ENCODE assay signal across 10 cellular contexts in the genomic region with DNA sequence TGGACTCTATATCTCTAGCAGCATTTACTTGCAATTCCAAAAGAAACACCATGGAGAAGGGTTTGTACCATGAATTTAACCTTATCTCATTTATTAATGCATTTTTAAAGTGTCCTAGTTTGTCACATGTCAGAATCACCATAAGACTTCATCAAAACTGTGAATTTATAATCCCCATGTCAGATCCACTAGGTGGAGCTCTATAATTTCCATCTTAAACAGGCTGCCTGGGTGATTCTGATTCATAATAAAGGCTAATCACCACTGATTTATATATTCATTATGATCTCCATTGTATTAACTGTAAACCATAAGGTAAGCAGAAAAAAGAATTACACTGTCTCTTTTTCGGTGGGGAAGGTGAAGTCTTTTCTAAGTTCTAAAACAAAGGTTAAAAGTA. TPM values are rescaled to one million over a fixed set of nuclear protein-coding genes. Genes with fewer than 3 reads are reported as not detected.
DNase-seq lines count a peak whose midpoint lies in the region; ATAC-seq, FAIRE-seq and TF ChIP-seq lines count a peak whose summit lies in the region.
"Had no signal": no experiment of that assay in that cellular context is flagged by ENCODE, and none has a peak within 500 bp of the region (broad histone marks: within the 10 kb centered on the region; RNA-seq: fewer than 3 reads in every experiment).

No MANE protein-coding gene starts in this region.

- H3K79me2 ChIP-seq in SK-N-SH (ENCODE audit: insufficient read depth), result no peaks in the 10 kb centered on the region
- H3K79me2 ChIP-seq in endothelial cell of umbilical vein (ENCODE audit: control insufficient read depth, insufficient read depth, low read length), result no peaks in the 10 kb centered on the region
- no peaks in the 10 kb centered on the region for H3K79me2 ChIP-seq in smooth muscle cell (ENCODE audit: low read depth)

- CTCF ChIA-PET in SK-N-SH (lab: Yijun Ruan, JAX) (interaction anchor here (1.2 to 2.0 kb wide), 4 partner anchors 10 to 61 kb away, joined by 4 to 5 read pairs (median 5); no protein-coding TSS in a partner anchor), endothelial cell of umbilical vein (lab: Charles Lee) (interaction anchor here (0.7 to 1.4 kb wide), 3 partner anchors 15 to 822 kb away, joined by 3 to 7 read pairs (median 3); no protein-coding TSS in a partner anchor)

- no peak overlapping the region for H3K4me3 ChIP-seq in SK-N-SH (ENCODE audit: low read depth in 2 of 2, low read length in 1 of 2)
- no peak overlapping the region for H3K4me3 ChIP-seq in endothelial cell of umbilical vein (replicated peaks in 1 of 3; ENCODE audit: insufficient read depth in 1 of 3, low read depth in 1 of 3, low read length in 3 of 3)
- H3K4me3 ChIP-seq in smooth muscle cell, result no peak overlapping the region
- no peak overlapping the region for H3K4me3 ChIP-seq in mucosa of descending colon
- H3K4me3 ChIP-seq: lower lobe of right lung had no signal

- H3K9me2 ChIP-seq in SK-N-SH, result no peaks in the 10 kb centered on the region

- TF ChIP-seq EP300 in SK-N-SH (IDR thresholded peaks at IDR 0.05; ENCODE audit: borderline replicate concordance in 1 of 2, low read depth in 1 of 2, low read length in 1 of 2), result no peak

- no peak for ATAC-seq in SK-N-SH treated with all-trans-retinoic acid at 6 μM for 48 hours
- ATAC-seq in HG03565 (IDR thresholded peaks at IDR 0.05; ENCODE audit: unreplicated experiment), result no peak
- no peak for ATAC-seq in mucosa of descending colon
- no peak for ATAC-seq in HG03342 (IDR thresholded peaks at IDR 0.05; ENCODE audit: unreplicated experiment)
- ATAC-seq: lower lobe of right lung had no signal

- no peak for TF ChIP-seq POLR2A in endothelial cell of umbilical vein (IDR thresholded peaks at IDR 0.05; ENCODE audit: low read depth, low read length)

- H3K9ac ChIP-seq in SK-N-SH, result no peak overlapping the region
- H3K9ac ChIP-seq in endothelial cell of umbilical vein (replicated peaks; ENCODE audit: extremely low read depth, insufficient read depth, low read length), result no peak overlapping the region
- H3K9ac ChIP-seq in smooth muscle cell (ENCODE audit: low read depth), result no peak overlapping the region

- no peaks in the 10 kb centered on the region for H3F3A ChIP-seq in SK-N-SH (replicated peaks; ENCODE audit: insufficient read depth)
- H3F3A ChIP-seq in smooth muscle cell (ENCODE audit: low read depth), result no peaks in the 10 kb centered on the region

- FAIRE-seq in endothelial cell of umbilical vein (lab: Jason Lieb, UNC), result peak; percentile 86

- H3K9me1 ChIP-seq in endothelial cell of umbilical vein (replicated peaks; ENCODE audit: control insufficient read depth, extremely low read depth, insufficient read depth, low read length), result no peaks in the 10 kb centered on the region

- dilution Hi-C loops in endothelial cell of umbilical vein (cut with MboI; ENCODE audit: extremely low pct_ligation_motif_present, low sequenced_read_pairs), result no loop called here

- POLR2A ChIA-PET in SK-N-SH (lab: Yijun Ruan, JAX) (no interaction called here), endothelial cell of umbilical vein (lab: Charles Lee) (no interaction called here)

- H3K9me3 ChIP-seq in SK-N-SH (no peaks in the 10 kb centered on the region), endothelial cell of umbilical vein (replicated peaks; ENCODE audit: control insufficient read depth, insufficient read depth, low read length) (no peaks in the 10 kb centered on the region), smooth muscle cell (replicated peaks; ENCODE audit: low read depth) (no peaks in the 10 kb centered on the region), mucosa of descending colon (no peaks in the 10 kb centered on the region)
- H3K9me3 ChIP-seq: lower lobe of right lung had no signal

- H3K4me1 ChIP-seq in SK-N-SH (ENCODE audit: control insufficient read depth in 1 of 2, insufficient read depth in 2 of 2, low read depth in 1 of 2, low read length in 1 of 2) (no peaks in the 10 kb centered on the region; a peak in 1 of 4 replicates), endothelial cell of umbilical vein (ENCODE audit: control insufficient read depth, extremely low read depth, insufficient read depth, low read length) (no peaks in the 10 kb centered on the region), smooth muscle cell (ENCODE audit: low read depth) (no peaks in the 10 kb centered on the region), mucosa of descending colon (ENCODE audit: low read depth) (no peaks in the 10 kb centered on the region)
- H3K4me1 ChIP-seq: lower lobe of right lung had no signal

- H4K20me1 ChIP-seq in SK-N-SH (ENCODE audit: insufficient read depth) (no peaks in the 10 kb centered on the region), endothelial cell of umbilical vein (replicated peaks; ENCODE audit: control insufficient read depth, extremely low read depth, insufficient read depth, low read length) (no peaks in the 10 kb centered on the region), smooth muscle cell (ENCODE audit: low read depth) (no peaks in the 10 kb centered on the region)

- H3K27ac ChIP-seq in SK-N-SH (ENCODE audit: low read depth in 2 of 2, low read length in 1 of 2) (no peak overlapping the region), endothelial cell of umbilical vein (ENCODE audit: insufficient read depth, low read depth, low read length) (no peak overlapping the region), smooth muscle cell (ENCODE audit: low read depth) (no peak overlapping the region)
- H3K27ac ChIP-seq: lower lobe of right lung had no signal

- H2AFZ ChIP-seq in SK-N-SH (ENCODE audit: low read depth) (no peak overlapping the region), endothelial cell of umbilical vein (ENCODE audit: low read depth, low read length) (no peak overlapping the region), smooth muscle cell (ENCODE audit: low read depth) (no peak overlapping the region)

- peak; percentile 67 for TF ChIP-seq CTCF in SK-N-SH (IDR thresholded peaks at IDR 0.05)
- TF ChIP-seq CTCF in endothelial cell of umbilical vein (IDR thresholded peaks at IDR 0.05; ENCODE audit: extremely low read depth in 1 of 2, insufficient read depth in 1 of 2, low read depth in 1 of 2, low read length in 2 of 2), result peak in 1 of 2 donors; percentile 6
- TF ChIP-seq CTCF in smooth muscle cell (IDR thresholded peaks at IDR 0.05; ENCODE audit: borderline replicate concordance, insufficient read depth, poor library complexity, severe bottlenecking), result peak; percentile 23
- no peak for TF ChIP-seq CTCF in mucosa of descending colon (IDR thresholded peaks at IDR 0.05)

- no TSS peak for BruUV-seq in endothelial cell of umbilical vein (replicated peaks; lab: Mats Ljungman, UMichigan)

- no peaks in the 10 kb centered on the region for H3K36me3 ChIP-seq in SK-N-SH (replicated peaks in 1 of 2; ENCODE audit: control insufficient read depth in 1 of 2, insufficient read depth in 2 of 2, low read length in 1 of 2)
- H3K36me3 ChIP-seq in endothelial cell of umbilical vein (ENCODE audit: control insufficient read depth in 2 of 2, extremely low read depth in 1 of 2, insufficient read depth in 2 of 2, low read length in 2 of 2), result no peaks in the 10 kb centered on the region
- H3K36me3 ChIP-seq in smooth muscle cell (ENCODE audit: low read depth), result no peaks in the 10 kb centered on the region
- no peaks in the 10 kb centered on the region for H3K36me3 ChIP-seq in mucosa of descending colon (ENCODE audit: low read depth)
- H3K36me3 ChIP-seq: lower lobe of right lung had no signal

- 0% methylated on average over 1 of the region's 1 CpG for WGBS in SK-N-SH (ENCODE audit: low lambda C conversion rate)
- WGBS in smooth muscle cell (ENCODE audit: low lambda C conversion rate), result 26% methylated on average over 1 of the region's 1 CpG

- intact Hi-C loops in endothelial cell of umbilical vein (cut with micrococcal nuclease), result no loop called here
- intact Hi-C loops in mucosa of descending colon (cut with DNase I, micrococcal nuclease), result no loop called here

- H3K4me2 ChIP-seq in SK-N-SH (no peak overlapping the region), endothelial cell of umbilical vein (ENCODE audit: insufficient read depth, low read length) (no peak overlapping the region), smooth muscle cell (no peak overlapping the region)

- H3K27me3 ChIP-seq in SK-N-SH (ENCODE audit: insufficient read depth), result peaks cover 15% of the 10 kb centered on the region; the same call in 1 of the 2 replicates
- peaks cover under 1 to 12% of the 10 kb centered on the region in 2 experiments for H3K27me3 ChIP-seq in endothelial cell of umbilical vein (ENCODE audit: control insufficient read depth in 2 of 2, insufficient read depth in 2 of 2, low read length in 2 of 2)
- H3K27me3 ChIP-seq in smooth muscle cell (ENCODE audit: low read depth), result peaks cover 1% of the 10 kb centered on the region

- TF ChIP-seq RAD21 in SK-N-SH (IDR thresholded peaks at IDR 0.05; ENCODE audit: low read length), result peak; percentile 54

- peak; percentile 41 for DNase-seq in SK-N-SH
- DNase-seq in NCI-H2227 treated with DMSO at 0.1 percent for 48 hours (lab: John Stamatoyannopoulos, UW), result peak; percentile 3
- peak; percentile 14 for DNase-seq in endothelial cell of umbilical vein (ENCODE audit: low read depth, low spot score)
- no peak for DNase-seq in smooth muscle cell (lab: John Stamatoyannopoulos, UW; ENCODE audit: unreplicated experiment)
- no peak for DNase-seq in mucosa of descending colon
- DNase-seq: Calu3, lower lobe of right lung had no signal

RNA-seq across cellular contexts. Expression of a gene that starts 4.0 kb away (rescaled TPM):
- polyA plus RNA-seq in SK-N-SH (2012; rRNA removed), result 0.12 and 0.23 TPM in 2 replicates
- 0.21 and 0.22 TPM in 2 replicates for polyA plus RNA-seq in SK-N-SH (2012; cell fraction: cytosol; rRNA removed)
- polyA plus RNA-seq in SK-N-SH (2012; cell fraction: nucleus; rRNA removed), result not detected in 2 replicates
- not detected in 2 replicates for total RNA-seq in endothelial cell of umbilical vein
- polyA plus RNA-seq in endothelial cell of umbilical vein, result not detected in 2 replicates
- not detected in 2 replicates for polyA plus RNA-seq in endothelial cell of umbilical vein (2011; cell fraction: cytosol; rRNA removed)
- not detected in 2 replicates for polyA plus RNA-seq in endothelial cell of umbilical vein (2011; cell fraction: nucleus; rRNA removed)
- 0.19 TPM in 1 of 2 replicates, not detected in the other for polyA plus RNA-seq in endothelial cell of umbilical vein (2012)
- not detected in 2 replicates for polyA minus RNA-seq in endothelial cell of umbilical vein
- polyA minus RNA-seq in endothelial cell of umbilical vein (2011; cell fraction: cytosol; rRNA and poly(A)+ RNA removed), result not detected
- not detected in 2 replicates for polyA minus RNA-seq in endothelial cell of umbilical vein (2011; cell fraction: nucleus; rRNA and poly(A)+ RNA removed)
- not detected in 2 replicates for total RNA-seq in smooth muscle cell
- polyA plus RNA-seq in smooth muscle cell, result not detected in 2 replicates
- total RNA-seq in mucosa of descending colon, result 10 to 100 TPM in 1 of 3 donors, 1 to 10 TPM in 1, under 1 TPM in 1; 0.26 to 17.8 (median 1.2) TPM
- total RNA-seq: Calu3 had no signal

RNA-seq across cellular contexts. Expression of a gene that starts 12.8 kb away (rescaled TPM):
- polyA plus RNA-seq in SK-N-SH (2012; rRNA removed) (not detected in 2 replicates), endothelial cell of umbilical vein (not detected in 2 replicates), smooth muscle cell (not detected in 2 replicates)
- not detected in 2 replicates for polyA plus RNA-seq in SK-N-SH (2012; cell fraction: cytosol; rRNA removed)
- polyA plus RNA-seq in SK-N-SH (2012; cell fraction: nucleus; rRNA removed), result not detected in 2 replicates
- total RNA-seq in endothelial cell of umbilical vein (not detected in 2 replicates), smooth muscle cell (not detected in 2 replicates), mucosa of descending colon (under 1 TPM in 1 of 3 donors, not detected in 2; 0.82 TPM)
- not detected in 2 replicates for polyA plus RNA-seq in endothelial cell of umbilical vein (2011; cell fraction: cytosol; rRNA removed)
- polyA plus RNA-seq in endothelial cell of umbilical vein (2011; cell fraction: nucleus; rRNA removed), result not detected in 2 replicates
- polyA plus RNA-seq in endothelial cell of umbilical vein (2012), result not detected in 2 replicates
- polyA minus RNA-seq in endothelial cell of umbilical vein, result not detected in 2 replicates
- polyA minus RNA-seq in endothelial cell of umbilical vein (2011; cell fraction: cytosol; rRNA and poly(A)+ RNA removed), result not detected
- polyA minus RNA-seq in endothelial cell of umbilical vein (2011; cell fraction: nucleus; rRNA and poly(A)+ RNA removed), result not detected in 2 replicates
- total RNA-seq: Calu3, lower lobe of right lung had no signal

RNA-seq across cellular contexts. Expression of a gene that starts 26.3 kb away (rescaled TPM):
- 0.10 and 0.12 TPM in 2 replicates for polyA plus RNA-seq in SK-N-SH (2012; rRNA removed)
- 0.21 and 0.27 TPM in 2 replicates for polyA plus RNA-seq in SK-N-SH (2012; cell fraction: cytosol; rRNA removed)
- polyA plus RNA-seq in SK-N-SH (2012; cell fraction: nucleus; rRNA removed), result not detected in 2 replicates
- total RNA-seq in endothelial cell of umbilical vein, result not detected in 2 replicates
- polyA plus RNA-seq in endothelial cell of umbilical vein, result 0.73 and 0.88 TPM in 2 replicates
- polyA plus RNA-seq in endothelial cell of umbilical vein (2011; cell fraction: cytosol; rRNA removed), result 1.3 and 1.6 TPM in 2 replicates
- 0.61 and 0.78 TPM in 2 replicates for polyA plus RNA-seq in endothelial cell of umbilical vein (2011; cell fraction: nucleus; rRNA removed)
- polyA plus RNA-seq in endothelial cell of umbilical vein (2012), result 1.0 and 1.7 TPM in 2 replicates
- polyA minus RNA-seq in endothelial cell of umbilical vein, result 0.23 TPM in 1 of 2 replicates, not detected in the other
- not detected for polyA minus RNA-seq in endothelial cell of umbilical vein (2011; cell fraction: cytosol; rRNA and poly(A)+ RNA removed)
- not detected in 2 replicates for polyA minus RNA-seq in endothelial cell of umbilical vein (2011; cell fraction: nucleus; rRNA and poly(A)+ RNA removed)
- 1.2 TPM in 1 of 2 replicates, not detected in the other for total RNA-seq in smooth muscle cell
- polyA plus RNA-seq in smooth muscle cell, result 0.28 TPM in 1 of 2 replicates, not detected in the other
- total RNA-seq in mucosa of descending colon, result 1 to 10 TPM in 2 of 3 donors, under 1 TPM in 1; 0.96 to 2.9 (median 2.1) TPM

Comparison
In these comparisons a context has a peak if more than half of its experiments do, and no peak if none do; other contexts are left out.
1. DNase-seq: peak in SK-N-SH (single experiment), NCI-H2227 treated with DMSO at 0.1 percent for 48 hours (single experiment) and endothelial cell of umbilical vein (single experiment); none in smooth muscle cell (single experiment) and mucosa of descending colon (0 of 3).